9 cellular contexts compared by ENCODE assay signal in the genomic region with DNA sequence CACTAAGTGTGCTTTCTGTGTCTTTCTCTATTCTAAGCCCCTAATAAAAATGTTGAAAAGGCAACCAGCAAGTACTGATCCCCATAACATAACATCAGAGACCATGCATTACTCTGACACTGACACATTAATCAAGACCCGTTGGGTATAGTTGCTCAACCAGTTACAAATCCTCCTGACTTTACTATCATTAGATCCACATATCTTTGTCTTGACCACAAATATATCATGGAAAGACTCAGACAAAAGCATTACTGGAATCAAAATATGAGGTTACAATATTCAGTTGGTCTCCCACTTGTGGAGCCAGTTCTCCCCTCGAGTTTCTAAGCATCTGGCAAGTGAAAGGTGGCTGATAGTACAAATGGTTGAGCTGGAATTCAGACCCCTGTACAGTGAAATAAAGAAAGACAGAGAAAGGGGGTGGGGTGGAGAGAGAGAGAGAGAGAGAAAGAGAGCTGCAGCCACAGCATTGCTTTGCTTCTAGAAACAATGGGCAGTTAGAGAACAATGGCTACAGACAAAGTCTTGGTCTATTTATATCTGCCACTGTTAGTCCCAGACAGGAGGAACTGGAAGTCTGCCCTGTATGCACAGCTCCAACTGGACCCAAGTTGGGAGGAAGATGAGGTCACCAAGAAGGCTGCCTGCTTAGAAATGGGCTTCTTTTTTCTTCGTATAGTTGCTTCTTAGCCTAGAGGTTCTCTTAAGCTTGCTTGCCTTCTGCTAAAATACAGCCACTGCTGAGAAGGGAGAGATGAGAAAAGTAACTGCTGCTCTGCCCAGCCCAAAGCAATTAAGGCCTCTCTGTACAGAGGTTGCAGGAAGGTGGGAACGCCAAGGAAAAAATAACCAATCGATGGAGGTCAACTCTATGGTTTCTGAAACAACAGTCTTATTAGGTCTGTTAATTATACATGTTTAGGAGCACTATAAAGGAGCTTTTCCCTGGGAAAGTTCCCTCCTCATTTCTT.
A peak's percentile ranks its signal among the peaks of the same experiment; 100 is the strongest.
DNase-seq lines count a peak whose midpoint lies in the region; ATAC-seq and TF ChIP-seq lines count a peak whose summit lies in the region.
"Had no signal": no experiment of that assay in that cellular context is flagged by ENCODE, and none has a peak within 500 bp of the region (broad histone marks: within the 10 kb centered on the region; RNA-seq: fewer than 3 reads in every experiment).

No MANE protein-coding gene starts in this region.

- H3K4me2 ChIP-seq in KMS-11, result peak overlapping the region; percentile 74

- H3K4me1 Mint-ChIP-seq in activated naive CD8-positive, alpha-beta T cell treated with anti-CD3 and anti-CD28 coated beads for 36 hours, result peaks cover 91% of the 10 kb centered on the region
- peaks cover 97% of the 10 kb centered on the region for H3K4me1 Mint-ChIP-seq in stimulated activated effector memory CD8-positive, alpha-beta T cell treated with anti-CD3 and anti-CD28 coated beads, Interleukin-12 subunit alpha, Interleukin-12 subunit beta, amount 100 ng/mL, for 72 hours

- H3K4me3 Mint-ChIP-seq in activated naive CD8-positive, alpha-beta T cell treated with anti-CD3 and anti-CD28 coated beads for 36 hours, result peak overlapping the region; percentile 85
- H3K4me3 Mint-ChIP-seq in stimulated activated effector memory CD8-positive, alpha-beta T cell treated with anti-CD3 and anti-CD28 coated beads, Interleukin-12 subunit alpha, Interleukin-12 subunit beta, amount 100 ng/mL, for 72 hours, result peak overlapping the region; percentile 84

- TF ChIP-seq CTCF in KMS-11 (conservative IDR thresholded peaks at IDR 0.05; ENCODE audit: low read depth, low read length) (no peak), right atrium auricular region (IDR thresholded peaks at IDR 0.05) (no peak)

- H3K4me3 ChIP-seq in KMS-11 (IDR thresholded peaks at IDR 0.05; ENCODE audit: insufficient read depth, low read depth, low read length), result no peak overlapping the region
- H3K4me3 ChIP-seq in right atrium auricular region, result no peak overlapping the region
- H3K4me3 ChIP-seq: HAP-1 had no signal

- H3K9me3 Mint-ChIP-seq in activated naive CD8-positive, alpha-beta T cell treated with anti-CD3 and anti-CD28 coated beads for 36 hours, result no peaks in the 10 kb centered on the region
- no peaks in the 10 kb centered on the region for H3K9me3 Mint-ChIP-seq in stimulated activated effector memory CD8-positive, alpha-beta T cell treated with anti-CD3 and anti-CD28 coated beads, Interleukin-12 subunit alpha, Interleukin-12 subunit beta, amount 100 ng/mL, for 72 hours

- DNase-seq in activated naive CD8-positive, alpha-beta T cell treated with anti-CD3 and anti-CD28 coated beads for 36 hours, result no peak
- DNase-seq in right atrium auricular region (ENCODE audit: low spot score) (no peak), RKO (ENCODE audit: low spot score) (no peak), NCI-H446 treated with DMSO at 0.1 percent for 48 hours (lab: John Stamatoyannopoulos, UW) (no peak), hepatic stellate cell (ENCODE audit: low spot score) (no peak)
- no peak for DNase-seq in stimulated activated effector memory CD8-positive, alpha-beta T cell treated with anti-CD3 and anti-CD28 coated beads, Interleukin-12 subunit alpha, Interleukin-12 subunit beta, amount 100 ng/mL, for 72 hours (ENCODE audit: low spot score in 2 of 2)
- DNase-seq in stimulated activated CD4-positive, alpha-beta T cell treated with anti-CD3 and anti-CD28 coated beads, Interleukin-12 subunit alpha, Interleukin-12 subunit beta, amount 100 ng/mL, for 4 hours, result no peak

- H3K36me3 ChIP-seq in KMS-11 (ENCODE audit: insufficient read depth) (no peaks in the 10 kb centered on the region), right atrium auricular region (no peaks in the 10 kb centered on the region)
- H3K36me3 ChIP-seq: HAP-1 had no signal

- no peaks in the 10 kb centered on the region for H3K27me3 ChIP-seq in KMS-11 (ENCODE audit: insufficient read depth, low read depth)
- H3K27me3 ChIP-seq in right atrium auricular region, result no peaks in the 10 kb centered on the region

- H3K27ac ChIP-seq in KMS-11, result peak overlapping the region; percentile 70
- peak overlapping the region; percentile 49 to 93 for H3K27ac ChIP-seq in right atrium auricular region

- H3K9ac ChIP-seq in KMS-11, result no peak overlapping the region; the same call in 1 of the 2 replicates

- no peaks in the 10 kb centered on the region for H4K20me1 ChIP-seq in KMS-11 (ENCODE audit: insufficient read depth)

- H3K36me3 Mint-ChIP-seq in activated naive CD8-positive, alpha-beta T cell treated with anti-CD3 and anti-CD28 coated beads for 36 hours, result peaks cover 84% of the 10 kb centered on the region
- peaks cover 100% of the 10 kb centered on the region for H3K36me3 Mint-ChIP-seq in stimulated activated effector memory CD8-positive, alpha-beta T cell treated with anti-CD3 and anti-CD28 coated beads, Interleukin-12 subunit alpha, Interleukin-12 subunit beta, amount 100 ng/mL, for 72 hours

- H3K9me3 ChIP-seq in right atrium auricular region, result no peaks in the 10 kb centered on the region
- H3K9me3 ChIP-seq: HAP-1 had no signal

- no peak for ATAC-seq in stimulated activated effector memory CD8-positive, alpha-beta T cell treated with anti-CD3 and anti-CD28 coated beads, Interleukin-12 subunit alpha, Interleukin-12 subunit beta, amount 100 ng/mL, for 72 hours

- H3K27ac Mint-ChIP-seq in activated naive CD8-positive, alpha-beta T cell treated with anti-CD3 and anti-CD28 coated beads for 36 hours, result peak overlapping the region; percentile 99
- H3K27ac Mint-ChIP-seq in stimulated activated effector memory CD8-positive, alpha-beta T cell treated with anti-CD3 and anti-CD28 coated beads, Interleukin-12 subunit alpha, Interleukin-12 subunit beta, amount 100 ng/mL, for 72 hours, result peak overlapping the region; percentile 96

- no peak overlapping the region for H2AFZ ChIP-seq in KMS-11 (ENCODE audit: low read depth)

- H3K4me1 ChIP-seq in KMS-11 (ENCODE audit: low read depth, poor library complexity, severe bottlenecking) (peaks cover 89% of the 10 kb centered on the region), right atrium auricular region (peaks cover 0 to 100% of the 10 kb centered on the region in 2 donors)

- peaks cover 83% of the 10 kb centered on the region for H3K79me2 ChIP-seq in KMS-11 (ENCODE audit: insufficient read depth, low read depth)

- no peaks in the 10 kb centered on the region for H3K27me3 Mint-ChIP-seq in activated naive CD8-positive, alpha-beta T cell treated with anti-CD3 and anti-CD28 coated beads for 36 hours
